In the genomic region with DNA sequence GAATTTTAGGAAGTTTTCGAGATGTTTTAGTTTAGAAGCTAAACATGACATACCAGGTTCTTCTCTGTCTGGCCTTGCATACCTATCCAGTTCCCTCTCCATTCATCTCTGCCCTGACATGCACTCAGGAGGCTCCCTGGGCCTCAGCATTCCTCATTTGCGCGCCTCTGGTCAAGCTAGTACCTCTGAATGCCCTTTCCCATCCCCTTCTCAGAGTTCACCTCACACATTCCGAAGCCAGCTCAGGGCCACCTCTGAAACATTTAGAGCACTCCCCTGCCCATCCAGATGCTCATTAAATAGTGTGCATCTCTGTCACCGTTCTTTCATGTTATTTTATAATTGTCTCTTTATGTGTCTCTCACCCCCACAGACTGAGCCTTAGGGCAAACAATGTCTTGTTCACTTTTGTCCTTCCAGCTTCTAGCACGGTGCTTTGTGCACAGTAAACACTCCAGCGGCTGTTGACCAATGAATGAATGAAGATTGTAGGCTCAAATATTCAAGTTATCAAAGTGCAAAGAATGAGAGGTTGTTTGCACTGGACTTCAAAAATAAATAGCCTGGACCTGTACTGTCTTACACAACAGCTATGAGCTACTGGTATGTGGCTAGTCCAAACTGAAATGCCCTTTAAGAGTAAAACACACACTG, we compare ENCODE assay signal across 8 cellular contexts. TPM values are rescaled to one million over a fixed set of nuclear protein-coding genes. Genes with fewer than 3 reads are reported as not detected.
A peak's percentile ranks its signal among the peaks of the same experiment; 100 is the strongest.
DNase-seq lines count a peak whose midpoint lies in the region; ATAC-seq and TF ChIP-seq lines count a peak whose summit lies in the region.

No MANE protein-coding gene starts in this region.

- H3K27me3 Mint-ChIP-seq in activated T-cell treated with anti-CD3 and anti-CD28 coated beads, Interleukin-2, amount 50 U/mL, for 4 hours (ENCODE audit: low read depth), result peaks cover 28% of the 10 kb centered on the region
- peaks cover 9% of the 10 kb centered on the region for H3K27me3 Mint-ChIP-seq in activated B cell treated with CpG ODN at 0.5 μM for 24 hours

- CTCF ChIA-PET in activated B cell treated with CpG ODN at 0.5 μM for 24 hours (lab: Charles Lee), result interaction anchor here (1.4 to 1.6 kb wide), 2 partner anchors 57 to 87 kb away, joined by 4 to 5 read pairs; a partner anchor contains a TSS

- no peak for TF ChIP-seq EP300 in suprapubic skin (IDR thresholded peaks at IDR 0.05)

- no peaks in the 10 kb centered on the region for H3K27me3 ChIP-seq in suprapubic skin

- POLR2A ChIA-PET in activated B cell treated with CpG ODN at 0.5 μM for 24 hours (lab: Charles Lee), result no interaction called here

- WGBS in suprapubic skin, result 73% methylated on average over 7 of the region's 7 CpGs

- H3K4me1 ChIP-seq in suprapubic skin (peaks cover 46% of the 10 kb centered on the region), mucosa of descending colon (ENCODE audit: low read depth) (peaks cover 9% of the 10 kb centered on the region)

- DNase-seq in activated T-cell treated with anti-CD3 and anti-CD28 coated beads, Interleukin-2, amount 50 U/mL, for 4 hours, result no peak
- DNase-seq in activated T-cell treated with anti-CD3 and anti-CD28 coated beads for 4 hours, result no peak
- DNase-seq in activated B cell treated with CpG ODN at 0.5 μM for 24 hours, result no peak
- peak; percentile 32 for DNase-seq in iPS-NIHi7 (ENCODE audit: extremely low spot score)
- DNase-seq in suprapubic skin (ENCODE audit: low spot score in 2 of 2), result no peak
- no peak for DNase-seq in mucosa of descending colon

- intact Hi-C loops in activated B cell treated with CpG ODN at 0.5 μM for 24 hours (cut with micrococcal nuclease) (loop anchor here (5.0 kb wide), 1 partner anchor 171 kb away; a partner anchor contains a TSS), mucosa of descending colon (cut with DNase I, micrococcal nuclease) (no loop called here)

- H3K9me3 ChIP-seq in suprapubic skin, result no peaks in the 10 kb centered on the region
- H3K9me3 ChIP-seq in mucosa of descending colon, result no peaks in the 10 kb centered on the region

- no peak overlapping the region for H3K27ac Mint-ChIP-seq in activated B cell treated with CpG ODN at 0.5 μM for 24 hours

- no peaks in the 10 kb centered on the region for H3K36me3 Mint-ChIP-seq in activated T-cell treated with anti-CD3 and anti-CD28 coated beads, Interleukin-2, amount 50 U/mL, for 4 hours (ENCODE audit: insufficient read depth)
- peaks cover 3% of the 10 kb centered on the region for H3K36me3 Mint-ChIP-seq in activated B cell treated with CpG ODN at 0.5 μM for 24 hours (ENCODE audit: low read depth)

- H3K27ac ChIP-seq in suprapubic skin, result peak overlapping the region; percentile 82

- TF ChIP-seq POLR2A in suprapubic skin (IDR thresholded peaks at IDR 0.05), result no peak

- H3K36me3 ChIP-seq in suprapubic skin (no peaks in the 10 kb centered on the region), mucosa of descending colon (ENCODE audit: low read depth) (no peaks in the 10 kb centered on the region)

- H3K4me3 ChIP-seq in suprapubic skin, result no peak overlapping the region
- no peak overlapping the region for H3K4me3 ChIP-seq in mucosa of descending colon

- no peaks in the 10 kb centered on the region for H3K9me3 Mint-ChIP-seq in activated T-cell treated with anti-CD3 and anti-CD28 coated beads, Interleukin-2, amount 50 U/mL, for 4 hours
- H3K9me3 Mint-ChIP-seq in activated B cell treated with CpG ODN at 0.5 μM for 24 hours, result no peaks in the 10 kb centered on the region

- H3K4me3 Mint-ChIP-seq in activated T-cell treated with anti-CD3 and anti-CD28 coated beads, Interleukin-2, amount 50 U/mL, for 4 hours, result peak overlapping the region; percentile 92
- peak overlapping the region; percentile 91 for H3K4me3 Mint-ChIP-seq in activated B cell treated with CpG ODN at 0.5 μM for 24 hours

- H3K4me1 Mint-ChIP-seq in activated T-cell treated with anti-CD3 and anti-CD28 coated beads, Interleukin-2, amount 50 U/mL, for 4 hours (ENCODE audit: low read depth), result peaks cover 18% of the 10 kb centered on the region
- peaks cover 23% of the 10 kb centered on the region for H3K4me1 Mint-ChIP-seq in activated B cell treated with CpG ODN at 0.5 μM for 24 hours

- ATAC-seq in activated T-cell treated with anti-CD3 and anti-CD28 coated beads, Interleukin-2, amount 50 U/mL, for 4 hours, result no peak
- ATAC-seq in activated B cell treated with CpG ODN at 0.5 μM for 24 hours (ENCODE audit: low read depth) (no peak), HG03460 (IDR thresholded peaks at IDR 0.05; ENCODE audit: unreplicated experiment) (no peak), GM18517 (IDR thresholded peaks at IDR 0.05; ENCODE audit: unreplicated experiment) (no peak), mucosa of descending colon (no peak)

- TF ChIP-seq CTCF in activated B cell treated with CpG ODN at 0.5 μM for 24 hours (IDR thresholded peaks at IDR 0.05) (no peak), suprapubic skin (IDR thresholded peaks at IDR 0.05) (no peak), mucosa of descending colon (IDR thresholded peaks at IDR 0.05) (no peak)

RNA-seq across cellular contexts. Expression of a gene that starts 1.2 kb away (rescaled TPM):
- 10 to 100 TPM; 53.0 to 70.5 (median 66.8) TPM for total RNA-seq in activated T-cell treated with anti-CD3 and anti-CD28 coated beads, Interleukin-2, amount 50 U/mL, for 4 hours
- total RNA-seq in activated B cell treated with CpG ODN at 0.5 μM for 24 hours, result 49.0 and 55.0 TPM in 2 replicates
- 100 to 1,000 TPM; 167 to 525 (median 389) TPM for total RNA-seq in suprapubic skin
- total RNA-seq in mucosa of descending colon, result 100 to 1,000 TPM; 101 to 271 (median 197) TPM
